28 cellular contexts compared by ENCODE assay signal in the genomic region with DNA sequence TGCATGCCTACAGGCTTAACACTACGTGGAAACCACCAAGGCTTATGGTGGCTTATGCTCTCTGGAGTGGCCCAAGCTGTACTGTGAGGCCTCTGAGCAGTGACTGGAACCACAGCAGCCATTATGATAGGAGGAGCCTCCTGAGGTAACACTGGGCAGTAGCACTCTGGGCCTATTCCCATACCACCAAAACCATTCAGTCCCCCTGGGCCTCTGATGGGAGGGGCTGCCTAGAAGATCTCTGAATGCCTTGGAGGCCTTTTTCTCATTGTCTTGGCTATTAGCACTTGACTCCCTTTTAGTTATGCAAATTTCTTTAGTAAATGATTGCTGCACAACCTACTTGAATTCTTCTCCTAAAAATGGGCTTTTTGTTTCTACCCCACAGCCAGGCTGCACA.
"Had no signal": no experiment of that assay in that cellular context is flagged by ENCODE, and none has a peak within 500 bp of the region (broad histone marks: within the 10 kb centered on the region; RNA-seq: fewer than 3 reads in every experiment).

No MANE protein-coding gene starts in this region.

- DNase-seq: dorsolateral prefrontal cortex; effector CD4-positive, alpha-beta T cell; foreskin fibroblast; gastrocnemius medialis; head of caudate nucleus; left cardiac atrium; left lung; mesenchymal stem cell; mucosa of descending colon; naive B cell; right lobe of liver; stimulated activated CD4-positive, alpha-beta T cell treated with anti-CD3 and anti-CD28 coated beads, Interleukin-12 subunit alpha, Interleukin-12 subunit beta, amount 100 ng/mL, for 4 hours; stimulated activated CD4-positive, alpha-beta T cell treated with anti-CD3 and anti-CD28 coated beads, Interleukin-1b, Interleukin-23, amount 100 ng/mL, for 48 hours; stimulated activated CD4-positive, alpha-beta T cell treated with anti-CD3 and anti-CD28 coated beads, Interleukin-4, amount 100 ng/mL, for 1 hour; stimulated activated CD8-positive, alpha-beta memory T cell treated with anti-CD3 and anti-CD28 coated beads, Interleukin-4, amount 100 ng/mL, for 48 hours; stimulated activated naive CD4-positive, alpha-beta T cell; stimulated activated naive CD8-positive, alpha-beta T cell treated with anti-CD3 and anti-CD28 coated beads, Interleukin-15, amount 100 ng/mL, for 72 hours; transverse colon had no signal

- H2AFZ ChIP-seq: parathyroid adenoma had no signal

- H3K9ac ChIP-seq: parathyroid adenoma had no signal

- H3K27ac ChIP-seq: dorsolateral prefrontal cortex, epithelial cell of prostate, gastrocnemius medialis, left lung, parathyroid adenoma, right lobe of liver, suprapubic skin, transverse colon had no signal

- H3K9me3 ChIP-seq: gastrocnemius medialis, right lobe of liver, suprapubic skin, transverse colon had no signal

- H3K4me3 Mint-ChIP-seq: mesothelial cell of epicardium; natural killer cell treated with Interleukin-12 subunit alpha and Interleukin-12 subunit beta and Interleukin-15 and Interleukin-18, amount 100 ng/mL, for 72 hours; neural crest cell; stimulated activated naive CD8-positive, alpha-beta T cell treated with anti-CD3 and anti-CD28 coated beads, Interleukin-15, amount 100 ng/mL, for 72 hours had no signal

- H3K4me3 ChIP-seq: dorsolateral prefrontal cortex, gastrocnemius medialis, left lung, mucosa of descending colon, right lobe of liver, smooth muscle cell, suprapubic skin, transverse colon had no signal

- ATAC-seq: esophagus mucosa; gastrocnemius medialis; left cardiac atrium; left lung; mucosa of descending colon; natural killer cell treated with Interleukin-12 subunit alpha and Interleukin-12 subunit beta and Interleukin-15 and Interleukin-18, amount 100 ng/mL, for 72 hours; stimulated activated naive CD8-positive, alpha-beta T cell treated with anti-CD3 and anti-CD28 coated beads, Interleukin-15, amount 100 ng/mL, for 72 hours had no signal

- H3K27me3 ChIP-seq: dorsolateral prefrontal cortex, gastrocnemius medialis, left lung, right lobe of liver, suprapubic skin, transverse colon had no signal

- H3K79me2 ChIP-seq: parathyroid adenoma had no signal

- H3K36me3 ChIP-seq: gastrocnemius medialis, left lung, right lobe of liver, suprapubic skin, transverse colon had no signal

- H3K4me1 ChIP-seq: gastrocnemius medialis, left lung, parathyroid adenoma, right lobe of liver, suprapubic skin, transverse colon had no signal

- H3K4me2 ChIP-seq: smooth muscle cell had no signal

- FAIRE-seq: islet of Langerhans had no signal

- H3K27me3 Mint-ChIP-seq: naive B cell; natural killer cell treated with Interleukin-12 subunit alpha and Interleukin-12 subunit beta and Interleukin-15 and Interleukin-18, amount 100 ng/mL, for 72 hours; progenitor cell of endocrine pancreas; stimulated activated naive CD8-positive, alpha-beta T cell treated with anti-CD3 and anti-CD28 coated beads, Interleukin-15, amount 100 ng/mL, for 72 hours had no signal

- H3K27ac Mint-ChIP-seq: mesothelial cell of epicardium; naive B cell; natural killer cell treated with Interleukin-12 subunit alpha and Interleukin-12 subunit beta and Interleukin-15 and Interleukin-18, amount 100 ng/mL, for 72 hours; progenitor cell of endocrine pancreas; stimulated activated naive CD8-positive, alpha-beta T cell treated with anti-CD3 and anti-CD28 coated beads, Interleukin-15, amount 100 ng/mL, for 72 hours had no signal

- H3K4me1 Mint-ChIP-seq: naive B cell; stimulated activated naive CD8-positive, alpha-beta T cell treated with anti-CD3 and anti-CD28 coated beads, Interleukin-15, amount 100 ng/mL, for 72 hours had no signal
